Comparison of ENCODE assay signal across 1 cellular context in genomic region chrX:83916525-83916924, GRCh38.
TF ChIP-seq lines count a peak whose summit lies in the region.

No MANE protein-coding gene starts in this region.

TF ChIP-seq in H1, 55 proteins besides CTCF, POLR2A, EP300 and RAD21:
- TF ChIP-seq EGR1 (IDR thresholded peaks at IDR 0.05; ENCODE audit: borderline replicate concordance, low read depth, low read length) (no peak), SUZ12 (IDR thresholded peaks at IDR 0.05; ENCODE audit: low read length) (no peak), FOSL1 (IDR thresholded peaks at IDR 0.05; ENCODE audit: insufficient read depth, low read depth, low read length) (no peak), JUN (IDR thresholded peaks at IDR 0.05; ENCODE audit: low read depth, low read length) (no peak), SRF (IDR thresholded peaks at IDR 0.05; ENCODE audit: low read depth, low read length) (no peak), TCF12 (IDR thresholded peaks at IDR 0.05; ENCODE audit: low read depth, low read length) (no peak), SP1 (IDR thresholded peaks at IDR 0.05; ENCODE audit: low read depth, low read length) (no peak), BRCA1 (IDR thresholded peaks at IDR 0.05; ENCODE audit: low read depth, low read length) (no peak), SIX5 (IDR thresholded peaks at IDR 0.05; ENCODE audit: low read depth, low read length) (no peak), SIRT6 (IDR thresholded peaks at IDR 0.05; ENCODE audit: low read length) (no peak), TBP (IDR thresholded peaks at IDR 0.05; ENCODE audit: low read depth, low read length) (no peak), GTF2F1 (IDR thresholded peaks at IDR 0.05; ENCODE audit: borderline replicate concordance, low read depth, low read length) (no peak), BCL11A (IDR thresholded peaks at IDR 0.05; ENCODE audit: low read depth in 2 of 2, low read length in 2 of 2) (no peak), GABPA (IDR thresholded peaks at IDR 0.05; ENCODE audit: borderline replicate concordance, insufficient read depth, low read length) (no peak), NANOG (IDR thresholded peaks at IDR 0.05; ENCODE audit: insufficient read depth, low read depth, low read length, poor library complexity, severe bottlenecking) (no peak), HDAC6 (IDR thresholded peaks at IDR 0.05; ENCODE audit: low read depth, low read length) (no peak)
- TF ChIP-seq, protein P1, sequence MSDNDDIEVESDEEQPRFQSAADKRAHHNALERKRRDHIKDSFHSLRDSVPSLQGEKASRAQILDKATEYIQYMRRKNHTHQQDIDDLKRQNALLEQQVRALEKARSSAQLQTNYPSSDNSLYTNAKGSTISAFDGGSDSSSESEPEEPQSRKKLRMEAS (IDR thresholded peaks at IDR 0.05) = no peak
- TF ChIP-seq, protein P2, sequence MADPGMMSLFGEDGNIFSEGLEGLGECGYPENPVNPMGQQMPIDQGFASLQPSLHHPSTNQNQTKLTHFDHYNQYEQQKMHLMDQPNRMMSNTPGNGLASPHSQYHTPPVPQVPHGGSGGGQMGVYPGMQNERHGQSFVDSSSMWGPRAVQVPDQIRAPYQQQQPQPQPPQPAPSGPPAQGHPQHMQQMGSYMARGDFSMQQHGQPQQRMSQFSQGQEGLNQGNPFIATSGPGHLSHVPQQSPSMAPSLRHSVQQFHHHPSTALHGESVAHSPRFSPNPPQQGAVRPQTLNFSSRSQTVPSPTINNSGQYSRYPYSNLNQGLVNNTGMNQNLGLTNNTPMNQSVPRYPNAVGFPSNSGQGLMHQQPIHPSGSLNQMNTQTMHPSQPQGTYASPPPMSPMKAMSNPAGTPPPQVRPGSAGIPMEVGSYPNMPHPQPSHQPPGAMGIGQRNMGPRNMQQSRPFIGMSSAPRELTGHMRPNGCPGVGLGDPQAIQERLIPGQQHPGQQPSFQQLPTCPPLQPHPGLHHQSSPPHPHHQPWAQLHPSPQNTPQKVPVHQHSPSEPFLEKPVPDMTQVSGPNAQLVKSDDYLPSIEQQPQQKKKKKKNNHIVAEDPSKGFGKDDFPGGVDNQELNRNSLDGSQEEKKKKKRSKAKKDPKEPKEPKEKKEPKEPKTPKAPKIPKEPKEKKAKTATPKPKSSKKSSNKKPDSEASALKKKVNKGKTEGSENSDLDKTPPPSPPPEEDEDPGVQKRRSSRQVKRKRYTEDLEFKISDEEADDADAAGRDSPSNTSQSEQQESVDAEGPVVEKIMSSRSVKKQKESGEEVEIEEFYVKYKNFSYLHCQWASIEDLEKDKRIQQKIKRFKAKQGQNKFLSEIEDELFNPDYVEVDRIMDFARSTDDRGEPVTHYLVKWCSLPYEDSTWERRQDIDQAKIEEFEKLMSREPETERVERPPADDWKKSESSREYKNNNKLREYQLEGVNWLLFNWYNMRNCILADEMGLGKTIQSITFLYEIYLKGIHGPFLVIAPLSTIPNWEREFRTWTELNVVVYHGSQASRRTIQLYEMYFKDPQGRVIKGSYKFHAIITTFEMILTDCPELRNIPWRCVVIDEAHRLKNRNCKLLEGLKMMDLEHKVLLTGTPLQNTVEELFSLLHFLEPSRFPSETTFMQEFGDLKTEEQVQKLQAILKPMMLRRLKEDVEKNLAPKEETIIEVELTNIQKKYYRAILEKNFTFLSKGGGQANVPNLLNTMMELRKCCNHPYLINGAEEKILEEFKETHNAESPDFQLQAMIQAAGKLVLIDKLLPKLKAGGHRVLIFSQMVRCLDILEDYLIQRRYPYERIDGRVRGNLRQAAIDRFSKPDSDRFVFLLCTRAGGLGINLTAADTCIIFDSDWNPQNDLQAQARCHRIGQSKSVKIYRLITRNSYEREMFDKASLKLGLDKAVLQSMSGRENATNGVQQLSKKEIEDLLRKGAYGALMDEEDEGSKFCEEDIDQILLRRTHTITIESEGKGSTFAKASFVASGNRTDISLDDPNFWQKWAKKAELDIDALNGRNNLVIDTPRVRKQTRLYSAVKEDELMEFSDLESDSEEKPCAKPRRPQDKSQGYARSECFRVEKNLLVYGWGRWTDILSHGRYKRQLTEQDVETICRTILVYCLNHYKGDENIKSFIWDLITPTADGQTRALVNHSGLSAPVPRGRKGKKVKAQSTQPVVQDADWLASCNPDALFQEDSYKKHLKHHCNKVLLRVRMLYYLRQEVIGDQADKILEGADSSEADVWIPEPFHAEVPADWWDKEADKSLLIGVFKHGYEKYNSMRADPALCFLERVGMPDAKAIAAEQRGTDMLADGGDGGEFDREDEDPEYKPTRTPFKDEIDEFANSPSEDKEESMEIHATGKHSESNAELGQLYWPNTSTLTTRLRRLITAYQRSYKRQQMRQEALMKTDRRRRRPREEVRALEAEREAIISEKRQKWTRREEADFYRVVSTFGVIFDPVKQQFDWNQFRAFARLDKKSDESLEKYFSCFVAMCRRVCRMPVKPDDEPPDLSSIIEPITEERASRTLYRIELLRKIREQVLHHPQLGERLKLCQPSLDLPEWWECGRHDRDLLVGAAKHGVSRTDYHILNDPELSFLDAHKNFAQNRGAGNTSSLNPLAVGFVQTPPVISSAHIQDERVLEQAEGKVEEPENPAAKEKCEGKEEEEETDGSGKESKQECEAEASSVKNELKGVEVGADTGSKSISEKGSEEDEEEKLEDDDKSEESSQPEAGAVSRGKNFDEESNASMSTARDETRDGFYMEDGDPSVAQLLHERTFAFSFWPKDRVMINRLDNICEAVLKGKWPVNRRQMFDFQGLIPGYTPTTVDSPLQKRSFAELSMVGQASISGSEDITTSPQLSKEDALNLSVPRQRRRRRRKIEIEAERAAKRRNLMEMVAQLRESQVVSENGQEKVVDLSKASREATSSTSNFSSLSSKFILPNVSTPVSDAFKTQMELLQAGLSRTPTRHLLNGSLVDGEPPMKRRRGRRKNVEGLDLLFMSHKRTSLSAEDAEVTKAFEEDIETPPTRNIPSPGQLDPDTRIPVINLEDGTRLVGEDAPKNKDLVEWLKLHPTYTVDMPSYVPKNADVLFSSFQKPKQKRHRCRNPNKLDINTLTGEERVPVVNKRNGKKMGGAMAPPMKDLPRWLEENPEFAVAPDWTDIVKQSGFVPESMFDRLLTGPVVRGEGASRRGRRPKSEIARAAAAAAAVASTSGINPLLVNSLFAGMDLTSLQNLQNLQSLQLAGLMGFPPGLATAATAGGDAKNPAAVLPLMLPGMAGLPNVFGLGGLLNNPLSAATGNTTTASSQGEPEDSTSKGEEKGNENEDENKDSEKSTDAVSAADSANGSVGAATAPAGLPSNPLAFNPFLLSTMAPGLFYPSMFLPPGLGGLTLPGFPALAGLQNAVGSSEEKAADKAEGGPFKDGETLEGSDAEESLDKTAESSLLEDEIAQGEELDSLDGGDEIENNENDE (IDR thresholded peaks at IDR 0.05; ENCODE audit: insufficient replicate concordance, low read length) = no peak
